9 cellular contexts compared by ENCODE assay signal in genomic region chr21:41766051-41766882, GRCh38. TPM values are rescaled to one million over a fixed set of nuclear protein-coding genes. Genes with fewer than 3 reads are reported as not detected.
DNase-seq lines count a peak whose midpoint lies in the region; ATAC-seq and TF ChIP-seq lines count a peak whose summit lies in the region.
"Had no signal": no experiment of that assay in that cellular context is flagged by ENCODE, and none has a peak within 500 bp of the region (broad histone marks: within the 10 kb centered on the region; RNA-seq: fewer than 3 reads in every experiment).

No MANE protein-coding gene starts in this region.

- no peaks in the 10 kb centered on the region for H3K27me3 Mint-ChIP-seq in chondrocyte (ENCODE audit: low read depth)

- ATAC-seq in Right ventricle myocardium superior (ENCODE audit: poor library complexity) (no peak), lung (ENCODE audit: insufficient read depth, low FRiP score) (no peak), aorta (ENCODE audit: low FRiP score) (no peak)

- H3K4me1 ChIP-seq in lung (ENCODE audit: control insufficient read depth in 2 of 2, insufficient read depth in 2 of 2, low read length in 2 of 2) (peaks cover 0 to 15% of the 10 kb centered on the region in 2 donors), aorta (ENCODE audit: control insufficient read depth in 1 of 2, insufficient read depth in 2 of 2, low read length in 2 of 2) (no peaks in the 10 kb centered on the region)

- WGBS in lung, 2 donors = 7% methylated on average over 72 to 86 of the region's 86 CpGs
- WGBS in aorta, 2 donors = 28 to 35% methylated on average over 78 to 86 of the region's 86 CpGs

- no peaks in the 10 kb centered on the region for H3K9me3 Mint-ChIP-seq in chondrocyte (ENCODE audit: low read depth)
- H3K9me3 Mint-ChIP-seq: dendritic cell treated with granulocyte-macrophage colony-stimulating factor and Interleukin-4, amounts not matched to agents 40 ng/mL and 50 ng/mL, for 4 days had no signal

- peak overlapping the region; percentile 80 for H3K4me3 Mint-ChIP-seq in chondrocyte (ENCODE audit: unreplicated experiment)

- H3K27ac ChIP-seq in lung (ENCODE audit: low read depth in 1 of 2, low read length in 1 of 2) (peak overlapping the region in 1 of 2 donors; percentile 87), aorta (ENCODE audit: low read depth in 1 of 2, low read length in 2 of 2) (peak overlapping the region in 1 of 2 donors; percentile 55)

- TF ChIP-seq CTCF in chondrocyte (IDR thresholded peaks at IDR 0.05) (no peak), lung (IDR thresholded peaks at IDR 0.05; ENCODE audit: control extremely low read depth, extremely low read depth) (no peak)

- peaks cover 77% of the 10 kb centered on the region for H3K4me1 Mint-ChIP-seq in chondrocyte (ENCODE audit: low read depth)

- peak; percentile 47 for DNase-seq in cardiac septum (ENCODE audit: low spot score)
- no peak for DNase-seq in Right ventricle myocardium superior
- peak; percentile 75 for DNase-seq in chondrocyte (ENCODE audit: low spot score)
- no peak for DNase-seq in lung (ENCODE audit: low spot score)
- peak; percentile 43 to 71 for DNase-seq in aorta
- DNase-seq in activated naive CD4-positive, alpha-beta T cell treated with Interleukin-2 at 50 U/mL for 16 hours = no peak
- no peak for DNase-seq in NCI-H524 treated with DMSO at 0.1 percent for 48 hours (lab: John Stamatoyannopoulos, UW)
- DNase-seq in NCI-H2081 treated with DMSO at 0.1 percent for 48 hours (lab: John Stamatoyannopoulos, UW) = no peak

- peaks cover 0 to 3% of the 10 kb centered on the region in 2 donors for H3K9me3 ChIP-seq in lung (ENCODE audit: control insufficient read depth in 2 of 2, insufficient read depth in 1 of 2, low read length in 1 of 2)
- H3K9me3 ChIP-seq in aorta (ENCODE audit: control insufficient read depth, low read length) = no peaks in the 10 kb centered on the region

- H3K4me3 ChIP-seq in lung (peak overlapping the region; percentile 63), aorta (ENCODE audit: low read length in 2 of 2) (peak overlapping the region; percentile 65 to 74)

- H3K36me3 ChIP-seq in lung (ENCODE audit: control insufficient read depth in 2 of 2, insufficient read depth in 2 of 2, low read length in 2 of 2) (no peaks in the 10 kb centered on the region), aorta (ENCODE audit: control insufficient read depth in 1 of 2, insufficient read depth in 2 of 2, low read length in 1 of 2) (no peaks in the 10 kb centered on the region)

- H3K36me3 Mint-ChIP-seq in chondrocyte (ENCODE audit: low read depth) = no peaks in the 10 kb centered on the region

- intact Hi-C loops in cardiac septum (cut with DNase I) (no loop called here), Right ventricle myocardium superior (cut with DNase I) (no loop called here), aorta (cut with DNase I) (loop anchor here (5.0 to 10.0 kb wide), 3 partner anchors 39 to 121 kb away; no protein-coding TSS in a partner anchor)

- no peaks in the 10 kb centered on the region for H3K27me3 ChIP-seq in lung (ENCODE audit: control insufficient read depth, insufficient read depth)
- H3K27me3 ChIP-seq in aorta (ENCODE audit: control insufficient read depth in 1 of 2, insufficient read depth in 2 of 2, low read length in 1 of 2) = no peaks in the 10 kb centered on the region

- H3K27ac Mint-ChIP-seq in chondrocyte (ENCODE audit: unreplicated experiment) = peak overlapping the region; percentile 68
- H3K27ac Mint-ChIP-seq: dendritic cell treated with granulocyte-macrophage colony-stimulating factor and Interleukin-4, amounts not matched to agents 40 ng/mL and 50 ng/mL, for 4 days had no signal

RNA-seq across cellular contexts. Expression of gene RIPK4, which starts 0.6 kb away (rescaled TPM):
- total RNA-seq in cardiac septum (0.13 TPM), Right ventricle myocardium superior (0.08 TPM), chondrocyte (6.1 to 11.3 TPM (median 11.1 TPM) in 3 replicates), lung (10 to 100 TPM; 12.9 to 21.6 TPM), aorta (1 to 10 TPM; 3.0 to 3.6 TPM)
- polyA plus RNA-seq in lung (1 to 10 TPM; 5.0 to 5.3 TPM), aorta (1 to 10 TPM; 7.5 to 8.9 TPM)

Comparison
In these comparisons a context has a peak if more than half of its experiments do, and no peak if none do; other contexts are left out.
1. DNase-seq: peak in cardiac septum (single experiment), chondrocyte (single experiment) and aorta (2 of 2); none in Right ventricle myocardium superior (single experiment), lung (single experiment), activated naive CD4-positive, alpha-beta T cell treated with Interleukin-2 at 50 U/mL for 16 hours (single experiment), NCI-H524 treated with DMSO at 0.1 percent for 48 hours (single experiment) and NCI-H2081 treated with DMSO at 0.1 percent for 48 hours (single experiment).
2. intact Hi-C loops: an anchor here in aorta (5.0 to 10.0 kb wide); none called in cardiac septum and Right ventricle myocardium superior.